ENCODE assay signal across 18 cellular contexts in the genomic region with DNA sequence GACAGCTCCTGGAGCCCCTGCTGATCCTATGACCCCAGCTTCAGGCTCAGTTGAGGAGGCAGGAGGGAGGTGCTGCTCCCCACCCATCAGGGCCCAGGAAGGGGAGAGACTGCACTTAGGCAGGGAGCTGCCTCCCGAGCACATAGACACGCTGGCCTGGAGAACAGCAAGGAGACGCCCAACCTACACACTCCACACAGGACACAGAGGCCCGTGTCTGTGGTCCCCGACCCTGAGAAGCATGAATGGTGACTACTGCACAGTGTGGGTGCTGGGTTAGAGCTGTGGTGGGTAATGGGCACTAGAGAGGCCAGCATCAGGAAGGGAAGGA. TPM values are rescaled to one million over a fixed set of nuclear protein-coding genes. Genes with fewer than 3 reads are reported as not detected.
"Had no signal": no experiment of that assay in that cellular context is flagged by ENCODE, and none has a peak within 500 bp of the region (broad histone marks: within the 10 kb centered on the region; RNA-seq: fewer than 3 reads in every experiment).

No MANE protein-coding gene starts in this region.

- H3K27me3 ChIP-seq: breast epithelium, colonic mucosa, ovary, tibial nerve had no signal

- H3K4me3 ChIP-seq: breast epithelium, colonic mucosa, left lung, ovary, skin epidermis, tibial nerve had no signal

- H3K4me1 ChIP-seq: breast epithelium, colonic mucosa, left lung had no signal

- H3K27ac ChIP-seq: breast epithelium, colonic mucosa, epithelial cell of prostate, left lung, ovary, skin epidermis, tibial nerve had no signal

- H3K27me3 Mint-ChIP-seq: activated CD4-positive, alpha-beta T cell treated with anti-CD3 and anti-CD28 coated beads, Interleukin-2, amount 10 ng/mL, durations not matched to agents 7 days and 5 days had no signal

- H3K27ac Mint-ChIP-seq: activated CD4-positive, alpha-beta T cell treated with anti-CD3 and anti-CD28 coated beads, Interleukin-2, amount 10 ng/mL, durations not matched to agents 7 days and 5 days; activated naive CD4-positive, alpha-beta T cell treated with anti-CD3 and anti-CD28 coated beads, Interleukin-2, amount 50 U/mL, for 72 hours; activated T-helper 2 cell treated with anti-CD3 and anti-CD28 coated beads, Interferon-gamma antibody, Interleukin-2, Interleukin-4, amounts not matched to agents 10 μg/mL and 5 μg/mL and 100 μg/mL, durations not matched to agents 14 hours and 24 hours and 36 hours; effector memory CD8-positive, alpha-beta T cell; immature natural killer cell; nephron progenitor cell; T-helper 1 cell treated with Interleukin-12 subunit alpha and Interleukin-12 subunit beta and Interleukin-4 antibody, amounts not matched to agents 30 μg/mL and 1 μg/mL, for 36 hours; WTC11 had no signal

- H3K36me3 Mint-ChIP-seq: activated naive CD4-positive, alpha-beta T cell treated with anti-CD3 and anti-CD28 coated beads, Interleukin-2, amount 50 U/mL, for 72 hours; immature natural killer cell; WTC11 had no signal

- H3K9me3 ChIP-seq: breast epithelium, colonic mucosa, left lung, ovary, tibial nerve had no signal

- H3K36me3 ChIP-seq: breast epithelium, colonic mucosa, left lung, ovary, tibial nerve had no signal

- H3K9me3 Mint-ChIP-seq: activated CD4-positive, alpha-beta T cell treated with anti-CD3 and anti-CD28 coated beads, Interleukin-2, amount 10 ng/mL, durations not matched to agents 7 days and 5 days; activated naive CD4-positive, alpha-beta T cell treated with anti-CD3 and anti-CD28 coated beads, Interleukin-2, amount 50 U/mL, for 72 hours; activated T-helper 2 cell treated with anti-CD3 and anti-CD28 coated beads, Interferon-gamma antibody, Interleukin-2, Interleukin-4, amounts not matched to agents 10 μg/mL and 5 μg/mL and 100 μg/mL, durations not matched to agents 14 hours and 24 hours and 36 hours; effector memory CD8-positive, alpha-beta T cell; immature natural killer cell; nephron progenitor cell; T-helper 1 cell treated with Interleukin-12 subunit alpha and Interleukin-12 subunit beta and Interleukin-4 antibody, amounts not matched to agents 30 μg/mL and 1 μg/mL, for 36 hours; WTC11 had no signal

- ATAC-seq: activated naive CD4-positive, alpha-beta T cell treated with anti-CD3 and anti-CD28 coated beads, Interleukin-2, amount 50 U/mL, for 72 hours; effector memory CD8-positive, alpha-beta T cell; left lung; WTC11 had no signal

- H3K4me3 Mint-ChIP-seq: activated CD4-positive, alpha-beta T cell treated with anti-CD3 and anti-CD28 coated beads, Interleukin-2, amount 10 ng/mL, durations not matched to agents 7 days and 5 days; effector memory CD8-positive, alpha-beta T cell; immature natural killer cell; nephron progenitor cell; T-helper 1 cell treated with Interleukin-12 subunit alpha and Interleukin-12 subunit beta and Interleukin-4 antibody, amounts not matched to agents 30 μg/mL and 1 μg/mL, for 36 hours; WTC11 had no signal

- DNase-seq: activated CD4-positive, alpha-beta T cell treated with anti-CD3 and anti-CD28 coated beads, Interleukin-2, amount 10 ng/mL, durations not matched to agents 7 days and 5 days; colonic mucosa; effector memory CD8-positive, alpha-beta T cell; immature natural killer cell; mesenchymal stem cell; nephron progenitor cell had no signal

RNA-seq across cellular contexts. Expression of gene HHATL, which starts 1.1 kb away (rescaled TPM):
- total RNA-seq: activated CD4-positive, alpha-beta T cell treated with anti-CD3 and anti-CD28 coated beads, Interleukin-2, amount 10 ng/mL, durations not matched to agents 7 days and 5 days; activated naive CD4-positive, alpha-beta T cell treated with anti-CD3 and anti-CD28 coated beads, Interleukin-2, amount 50 U/mL, for 72 hours; activated T-helper 2 cell treated with anti-CD3 and anti-CD28 coated beads, Interferon-gamma antibody, Interleukin-2, Interleukin-4, amounts not matched to agents 10 μg/mL and 5 μg/mL and 100 μg/mL, durations not matched to agents 14 hours and 24 hours and 36 hours; aorta; renal cortical epithelial cell had no signal

RNA-seq across cellular contexts. Expression of gene KLHL40, which starts 18.3 kb away (rescaled TPM):
- total RNA-seq: activated CD4-positive, alpha-beta T cell treated with anti-CD3 and anti-CD28 coated beads, Interleukin-2, amount 10 ng/mL, durations not matched to agents 7 days and 5 days; activated naive CD4-positive, alpha-beta T cell treated with anti-CD3 and anti-CD28 coated beads, Interleukin-2, amount 50 U/mL, for 72 hours; activated T-helper 2 cell treated with anti-CD3 and anti-CD28 coated beads, Interferon-gamma antibody, Interleukin-2, Interleukin-4, amounts not matched to agents 10 μg/mL and 5 μg/mL and 100 μg/mL, durations not matched to agents 14 hours and 24 hours and 36 hours; aorta; breast epithelium; colonic mucosa; left lung; ovary; renal cortical epithelial cell; WTC11 had no signal
